In the genomic region with DNA sequence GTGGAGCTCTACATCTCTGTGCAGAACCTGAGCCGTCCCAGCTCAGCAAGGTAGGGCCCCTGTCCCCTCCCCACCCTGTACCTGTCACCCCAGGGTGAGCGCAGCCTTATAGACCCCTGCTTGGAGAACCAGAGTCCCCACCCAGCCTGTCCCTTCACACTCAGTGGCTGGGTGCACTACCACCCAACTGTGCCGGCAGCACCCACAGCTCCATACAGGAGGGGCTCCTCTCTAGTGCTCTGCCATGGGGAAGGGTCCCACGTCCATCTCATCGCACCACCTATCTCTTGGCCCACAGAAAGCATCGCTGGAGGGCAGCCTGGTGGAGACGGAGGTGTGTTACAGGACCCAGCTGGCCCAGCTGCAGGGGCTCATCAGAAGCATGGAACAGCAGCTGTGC, we compare ENCODE assay signal across 5 cellular contexts. TPM values are rescaled to one million over a fixed set of nuclear protein-coding genes. Genes with fewer than 3 reads are reported as not detected.
"Had no signal": no experiment of that assay in that cellular context is flagged by ENCODE, and none has a peak within 500 bp of the region (broad histone marks: within the 10 kb centered on the region; RNA-seq: fewer than 3 reads in every experiment).

No MANE protein-coding gene starts in this region.

RNA-seq across cellular contexts. Expression of a gene that starts 45.4 kb away (rescaled TPM):
- total RNA-seq: HT1080, IMR-90, K562 had no signal
- polyA plus RNA-seq: IgD-negative memory B cell, IMR-90, K562 had no signal

RNA-seq across cellular contexts. Expression of a gene that starts 53.6 kb away (rescaled TPM):
- total RNA-seq: HT-29, HT1080, IMR-90, K562 had no signal
- polyA plus RNA-seq: IgD-negative memory B cell, IMR-90, K562 had no signal
